40 cellular contexts compared by ENCODE assay signal in genomic region chr7:119905495-119905894, GRCh38.
"Had no signal": no experiment of that assay in that cellular context is flagged by ENCODE, and none has a peak within 500 bp of the region (broad histone marks: within the 10 kb centered on the region; RNA-seq: fewer than 3 reads in every experiment).

No MANE protein-coding gene starts in this region.

- FAIRE-seq: astrocyte, bronchial epithelial cell had no signal

- ATAC-seq: activated naive CD4-positive, alpha-beta T cell treated with anti-CD3 and anti-CD28 coated beads, Interleukin-2, amount 50 U/mL, for 72 hours; activated naive CD8-positive, alpha-beta T cell treated with anti-CD3 and anti-CD28 coated beads, Interleukin-2, amount 50 U/mL, for 24 hours; activated T-cell treated with anti-CD3 and anti-CD28 coated beads, Interleukin-2, amount 50 U/mL, for 4 hours; activated T-cell treated with anti-CD3 and anti-CD28 coated beads, Interleukin-2, amount 50 U/mL, for 72 hours; activated T-helper 17 cell treated with anti-CD3 and anti-CD28 coated beads, Interleukin-2, amount 50 U/mL, for 72 hours; body of pancreas had no signal

- H3K27ac Mint-ChIP-seq: activated naive CD4-positive, alpha-beta T cell treated with anti-CD3 and anti-CD28 coated beads for 36 hours; activated naive CD4-positive, alpha-beta T cell treated with anti-CD3 and anti-CD28 coated beads, Interleukin-2, amount 10 ng/mL, durations not matched to agents 7 days and 5 days; activated naive CD4-positive, alpha-beta T cell treated with anti-CD3 and anti-CD28 coated beads, Interleukin-2, amount 50 U/mL, for 24 hours; activated naive CD4-positive, alpha-beta T cell treated with anti-CD3 and anti-CD28 coated beads, Interleukin-2, amount 50 U/mL, for 72 hours; activated naive CD8-positive, alpha-beta T cell; activated naive CD8-positive, alpha-beta T cell treated with anti-CD3 and anti-CD28 coated beads for 36 hours; activated naive CD8-positive, alpha-beta T cell treated with anti-CD3 and anti-CD28 coated beads, Interleukin-2, amount 10 ng/mL, durations not matched to agents 7 days and 5 days; activated naive CD8-positive, alpha-beta T cell treated with anti-CD3 and anti-CD28 coated beads, Interleukin-2, amount 50 U/mL, for 24 hours; activated T-cell treated with anti-CD3 and anti-CD28 coated beads, Interleukin-2, amount 50 U/mL, for 24 hours; activated T-cell treated with anti-CD3 and anti-CD28 coated beads, Interleukin-2, amount 50 U/mL, for 72 hours; activated T-helper 1 cell treated with anti-CD3 and anti-CD28 coated beads, Interleukin-12 subunit alpha, Interleukin-12 subunit beta, Interleukin-2, Interleukin-4 antibody, amounts not matched to agents 30 ng/mL and 10 ng/mL and 1 ng/mL, durations not matched to agents 14 hours and 24 hours and 36 hours; activated T-helper 17 cell treated with anti-CD3 and anti-CD28 coated beads, Interleukin-2, amount 50 U/mL, for 72 hours; activated T-helper 2 cell treated with anti-CD3 and anti-CD28 coated beads, Interferon-gamma antibody, Interleukin-2, Interleukin-4, amounts not matched to agents 10 μg/mL and 5 μg/mL and 100 μg/mL, durations not matched to agents 14 hours and 24 hours and 36 hours; brain had no signal

- H3K9me3 Mint-ChIP-seq: activated T-helper 1 cell treated with anti-CD3 and anti-CD28 coated beads, Interleukin-12 subunit alpha, Interleukin-12 subunit beta, Interleukin-2, Interleukin-4 antibody, amounts not matched to agents 30 ng/mL and 10 ng/mL and 1 ng/mL, durations not matched to agents 14 hours and 24 hours and 36 hours had no signal

- H3K27ac ChIP-seq: adrenal gland, ascending aorta, body of pancreas, brain microvascular endothelial cell, breast epithelium, cardiac muscle cell had no signal

- DNase-seq: activated effector memory CD4-positive, alpha-beta T cell treated with anti-CD3 and anti-CD28 coated beads, Interleukin-2, amount 50 U/mL, for 16 hours; activated effector memory CD4-positive, alpha-beta T cell treated with Interleukin-2 at 50 U/mL for 16 hours; activated gamma-delta T cell; activated gamma-delta T cell treated with Interleukin-2 at 50 U/mL for 16 hours; activated naive CD4-positive, alpha-beta T cell; activated naive CD4-positive, alpha-beta T cell treated with anti-CD3 and anti-CD28 coated beads for 36 hours; activated naive CD4-positive, alpha-beta T cell treated with anti-CD3 and anti-CD28 coated beads, Interleukin-2, amount 10 ng/mL, durations not matched to agents 7 days and 5 days; activated naive CD4-positive, alpha-beta T cell treated with anti-CD3 and anti-CD28 coated beads, Interleukin-2, amount 50 U/mL, for 16 hours; activated naive CD4-positive, alpha-beta T cell treated with Interleukin-2 at 50 U/mL for 16 hours; activated naive CD8-positive, alpha-beta T cell treated with anti-CD3 and anti-CD28 coated beads for 36 hours; activated naive CD8-positive, alpha-beta T cell treated with anti-CD3 and anti-CD28 coated beads, Interleukin-2, amount 10 ng/mL, durations not matched to agents 7 days and 5 days; activated naive CD8-positive, alpha-beta T cell treated with anti-CD3 and anti-CD28 coated beads, Interleukin-2, amount 50 U/mL, for 24 hours; activated T-cell treated with anti-CD3 and anti-CD28 coated beads, Interleukin-2, amount 50 U/mL, for 1 hour; activated T-cell treated with anti-CD3 and anti-CD28 coated beads, Interleukin-2, amount 50 U/mL, for 24 hours; activated T-cell treated with anti-CD3 and anti-CD28 coated beads, Interleukin-2, amount 50 U/mL, for 4 hours; activated T-cell treated with anti-CD3 and anti-CD28 coated beads, Interleukin-2, amount 50 U/mL, for 48 hours; activated T-cell treated with anti-CD3 and anti-CD28 coated beads, Interleukin-2, amount 50 U/mL, for 72 hours; adrenal gland; amniotic stem cell; amygdala; anterior cingulate cortex; aorta; body of pancreas; brain microvascular endothelial cell; caudate nucleus; central memory CD4-positive, alpha-beta T cell; cerebellar nuclear complex had no signal

- H3K4me3 ChIP-seq: adrenal gland, ascending aorta, body of pancreas, breast epithelium, cardiac muscle cell had no signal

- H3K36me3 ChIP-seq: adrenal gland, ascending aorta, brain microvascular endothelial cell, breast epithelium, cardiac muscle cell had no signal

- H3K9me3 ChIP-seq: adrenal gland, ascending aorta, body of pancreas, breast epithelium had no signal

- H3K36me3 Mint-ChIP-seq: activated naive CD4-positive, alpha-beta T cell treated with anti-CD3 and anti-CD28 coated beads, Interleukin-2, amount 10 ng/mL, durations not matched to agents 7 days and 5 days; activated naive CD4-positive, alpha-beta T cell treated with anti-CD3 and anti-CD28 coated beads, Interleukin-2, amount 50 U/mL, for 24 hours; activated naive CD4-positive, alpha-beta T cell treated with anti-CD3 and anti-CD28 coated beads, Interleukin-2, amount 50 U/mL, for 72 hours; activated naive CD8-positive, alpha-beta T cell; activated naive CD8-positive, alpha-beta T cell treated with anti-CD3 and anti-CD28 coated beads for 36 hours; activated naive CD8-positive, alpha-beta T cell treated with anti-CD3 and anti-CD28 coated beads, Interleukin-2, amount 10 ng/mL, durations not matched to agents 7 days and 5 days; brain had no signal

- H3K27me3 Mint-ChIP-seq: activated naive CD4-positive, alpha-beta T cell treated with anti-CD3 and anti-CD28 coated beads, Interleukin-2, amount 10 ng/mL, durations not matched to agents 7 days and 5 days; activated naive CD4-positive, alpha-beta T cell treated with anti-CD3 and anti-CD28 coated beads, Interleukin-2, amount 50 U/mL, for 24 hours; activated naive CD8-positive, alpha-beta T cell; activated naive CD8-positive, alpha-beta T cell treated with anti-CD3 and anti-CD28 coated beads for 36 hours; activated naive CD8-positive, alpha-beta T cell treated with anti-CD3 and anti-CD28 coated beads, Interleukin-2, amount 10 ng/mL, durations not matched to agents 7 days and 5 days; activated naive CD8-positive, alpha-beta T cell treated with anti-CD3 and anti-CD28 coated beads, Interleukin-2, amount 50 U/mL, for 24 hours; activated T-cell treated with anti-CD3 and anti-CD28 coated beads, Interleukin-2, amount 50 U/mL, for 24 hours; activated T-helper 17 cell treated with anti-CD3 and anti-CD28 coated beads, Interleukin-2, amount 50 U/mL, for 72 hours; central memory CD8-positive, alpha-beta T cell had no signal

- H3K4me1 Mint-ChIP-seq: activated naive CD4-positive, alpha-beta T cell treated with anti-CD3 and anti-CD28 coated beads, Interleukin-2, amount 10 ng/mL, durations not matched to agents 7 days and 5 days; activated naive CD4-positive, alpha-beta T cell treated with anti-CD3 and anti-CD28 coated beads, Interleukin-2, amount 50 U/mL, for 24 hours; activated naive CD8-positive, alpha-beta T cell treated with anti-CD3 and anti-CD28 coated beads for 36 hours; activated naive CD8-positive, alpha-beta T cell treated with anti-CD3 and anti-CD28 coated beads, Interleukin-2, amount 10 ng/mL, durations not matched to agents 7 days and 5 days; activated naive CD8-positive, alpha-beta T cell treated with anti-CD3 and anti-CD28 coated beads, Interleukin-2, amount 50 U/mL, for 24 hours; activated T-helper 17 cell treated with anti-CD3 and anti-CD28 coated beads, Interleukin-2, amount 50 U/mL, for 72 hours; brain; central memory CD8-positive, alpha-beta T cell had no signal

- H3K27me3 ChIP-seq: adrenal gland, ascending aorta, body of pancreas, brain microvascular endothelial cell, breast epithelium, cardiac muscle cell had no signal

- H3K4me1 ChIP-seq: adrenal gland, ascending aorta, body of pancreas, breast epithelium had no signal

- H3K4me3 Mint-ChIP-seq: activated naive CD4-positive, alpha-beta T cell treated with anti-CD3 and anti-CD28 coated beads for 36 hours; activated naive CD4-positive, alpha-beta T cell treated with anti-CD3 and anti-CD28 coated beads, Interleukin-2, amount 10 ng/mL, durations not matched to agents 7 days and 5 days; activated naive CD4-positive, alpha-beta T cell treated with anti-CD3 and anti-CD28 coated beads, Interleukin-2, amount 50 U/mL, for 24 hours; activated naive CD8-positive, alpha-beta T cell; activated naive CD8-positive, alpha-beta T cell treated with anti-CD3 and anti-CD28 coated beads for 36 hours; activated naive CD8-positive, alpha-beta T cell treated with anti-CD3 and anti-CD28 coated beads, Interleukin-2, amount 10 ng/mL, durations not matched to agents 7 days and 5 days; activated naive CD8-positive, alpha-beta T cell treated with anti-CD3 and anti-CD28 coated beads, Interleukin-2, amount 50 U/mL, for 24 hours; activated T-cell treated with anti-CD3 and anti-CD28 coated beads, Interleukin-2, amount 50 U/mL, for 24 hours; activated T-cell treated with anti-CD3 and anti-CD28 coated beads, Interleukin-2, amount 50 U/mL, for 4 hours; activated T-cell treated with anti-CD3 and anti-CD28 coated beads, Interleukin-2, amount 50 U/mL, for 72 hours; activated T-helper 1 cell treated with anti-CD3 and anti-CD28 coated beads, Interleukin-12 subunit alpha, Interleukin-12 subunit beta, Interleukin-2, Interleukin-4 antibody, amounts not matched to agents 30 ng/mL and 10 ng/mL and 1 ng/mL, durations not matched to agents 14 hours and 24 hours and 36 hours; activated T-helper 17 cell treated with anti-CD3 and anti-CD28 coated beads, Interleukin-2, amount 50 U/mL, for 72 hours; brain; central memory CD8-positive, alpha-beta T cell had no signal
